ENCODE assay signal across 1 cellular context in genomic region chr5:14353661-14354474, GRCh38.
TF ChIP-seq lines count a peak whose summit lies in the region.

No MANE protein-coding gene starts in this region.

TF ChIP-seq in WTC11, 78 proteins besides CTCF, POLR2A, EP300 and RAD21 (continued from another document):
- no peak for TF ChIP-seq ATF6 (CRISPR knock-in tag; IDR thresholded peaks at IDR 0.05)
- no peak for TF ChIP-seq HMGXB4 (CRISPR knock-in tag; IDR thresholded peaks at IDR 0.05)
- no peak for TF ChIP-seq E2F1 (CRISPR knock-in tag; IDR thresholded peaks at IDR 0.05)
- TF ChIP-seq SMAD3 (CRISPR knock-in tag; IDR thresholded peaks at IDR 0.05; ENCODE audit: borderline replicate concordance): no peak
- no peak for TF ChIP-seq CDX4 (CRISPR knock-in tag; IDR thresholded peaks at IDR 0.05; ENCODE audit: borderline replicate concordance)
- no peak for TF ChIP-seq HMGA2 (CRISPR knock-in tag; IDR thresholded peaks at IDR 0.05)
- TF ChIP-seq NFYB (CRISPR knock-in tag; conservative IDR thresholded peaks at IDR 0.05; ENCODE audit: low read depth): no peak
- no peak for TF ChIP-seq SMAD4 (CRISPR knock-in tag; IDR thresholded peaks at IDR 0.05)
- no peak for TF ChIP-seq JUN (CRISPR knock-in tag; IDR thresholded peaks at IDR 0.05)
- no peak for TF ChIP-seq PRDM15 (CRISPR knock-in tag; IDR thresholded peaks at IDR 0.05)
- no peak for TF ChIP-seq ZNF512 (CRISPR knock-in tag; IDR thresholded peaks at IDR 0.05; ENCODE audit: borderline replicate concordance)
- TF ChIP-seq USF1 (CRISPR knock-in tag; IDR thresholded peaks at IDR 0.05): no peak
- no peak for TF ChIP-seq ATF1 (CRISPR knock-in tag; IDR thresholded peaks at IDR 0.05)
- TF ChIP-seq ARID4B (CRISPR knock-in tag; IDR thresholded peaks at IDR 0.05; ENCODE audit: borderline replicate concordance): no peak
